In genomic region chr7:127954371-127954770, GRCh38 we compare ENCODE assay signal across 28 cellular contexts.
DNase-seq lines count a peak whose midpoint lies in the region; ATAC-seq and TF ChIP-seq lines count a peak whose summit lies in the region.
"Had no signal": no experiment of that assay in that cellular context is flagged by ENCODE, and none has a peak within 500 bp of the region (broad histone marks: within the 10 kb centered on the region; RNA-seq: fewer than 3 reads in every experiment).

No MANE protein-coding gene starts in this region.

- no peak overlapping the region for H3K9ac ChIP-seq in BLaER1
- no peak overlapping the region for H3K9ac ChIP-seq in mesenchymal stem cell (ENCODE audit: low read length)

- peak overlapping the region; percentile 90 for H3K4me2 ChIP-seq in BLaER1
- peak overlapping the region; percentile 16 for H3K4me2 ChIP-seq in mesenchymal stem cell (ENCODE audit: low read length, poor library complexity, severe bottlenecking)
- H3K4me2 ChIP-seq: A549 had no signal

- H2BK5ac ChIP-seq in mesenchymal stem cell (ENCODE audit: low read depth, low read length, poor library complexity, severe bottlenecking): no peak overlapping the region

- no peak overlapping the region for H3K4me3 Mint-ChIP-seq in natural killer cell
- no peak overlapping the region for H3K4me3 Mint-ChIP-seq in type B pancreatic cell
- H3K4me3 Mint-ChIP-seq: CD4-positive, alpha-beta memory T cell had no signal

- H3K36me3 Mint-ChIP-seq in natural killer cell (no peaks in the 10 kb centered on the region), type B pancreatic cell (peaks cover 2% of the 10 kb centered on the region)

- H3K9me3 Mint-ChIP-seq in natural killer cell (no peaks in the 10 kb centered on the region), type B pancreatic cell (no peaks in the 10 kb centered on the region)
- H3K9me3 Mint-ChIP-seq: CD4-positive, alpha-beta memory T cell had no signal

- no peak overlapping the region for H2BK15ac ChIP-seq in mesenchymal stem cell (ENCODE audit: low read depth, poor library complexity, severe bottlenecking)

- H4K20me1 ChIP-seq in BLaER1: no peaks in the 10 kb centered on the region

- H3K9me3 ChIP-seq in BLaER1 (no peaks in the 10 kb centered on the region), mesenchymal stem cell (ENCODE audit: control insufficient read depth, low read length) (no peaks in the 10 kb centered on the region)
- H3K9me3 ChIP-seq: A549, ascending aorta, colonic mucosa had no signal

- H3K4me1 Mint-ChIP-seq in natural killer cell: peaks cover 0 to 2% of the 10 kb centered on the region in 2 donors
- peaks cover 6% of the 10 kb centered on the region for H3K4me1 Mint-ChIP-seq in type B pancreatic cell (ENCODE audit: unreplicated experiment)

- H3K4me1 ChIP-seq in BLaER1: peaks cover 67% of the 10 kb centered on the region
- H3K4me1 ChIP-seq in mesenchymal stem cell (ENCODE audit: control insufficient read depth, insufficient read depth, low read depth, low read length): peaks cover 2% of the 10 kb centered on the region
- H3K4me1 ChIP-seq: A549, ascending aorta, colonic mucosa had no signal

- peak overlapping the region; percentile 73 for H3K27ac ChIP-seq in BLaER1
- no peak overlapping the region for H3K27ac ChIP-seq in mesenchymal stem cell (ENCODE audit: low read length, poor library complexity, severe bottlenecking)
- H3K27ac ChIP-seq: A549, ascending aorta, cardiac muscle cell, colonic mucosa, WERI-Rb-1 had no signal

- H3K27ac Mint-ChIP-seq in natural killer cell (no peak overlapping the region), type B pancreatic cell (no peak overlapping the region)

- H2BK120ac ChIP-seq in mesenchymal stem cell (ENCODE audit: low read depth, low read length): no peak overlapping the region

- H3K4me3 ChIP-seq in BLaER1: no peak overlapping the region
- H3K4me3 ChIP-seq in mesenchymal stem cell (ENCODE audit: insufficient read depth in 1 of 2, low read depth in 1 of 2, low read length in 2 of 2): no peak overlapping the region
- H3K4me3 ChIP-seq: A549, ascending aorta, cardiac muscle cell, colonic mucosa, K562 had no signal

- no peak overlapping the region for H3K4ac ChIP-seq in mesenchymal stem cell (ENCODE audit: low read depth in 1 of 2, low read length in 2 of 2)

- H2AK5ac ChIP-seq in mesenchymal stem cell (ENCODE audit: low read length, severe bottlenecking): no peak overlapping the region

- WGBS in mesenchymal stem cell: no CpG with 5 or more reads among the region's 2 CpGs

- DNase-seq in NCI-H1092 (lab: John Stamatoyannopoulos, UW) (peak; percentile 68), NCI-H446 (lab: John Stamatoyannopoulos, UW) (peak; percentile 51 to 52), mesenchymal stem cell (no peak), natural killer cell (no peak), T-helper 2 cell (no peak), type B pancreatic cell (ENCODE audit: extremely low spot score, unreplicated experiment) (no peak)
- DNase-seq: activated CD4-positive, alpha-beta T cell treated with anti-CD3 and anti-CD28 coated beads for 4 hours; activated effector memory CD4-positive, alpha-beta T cell treated with anti-CD3 and anti-CD28 coated beads, Interleukin-2, amount 50 U/mL, for 16 hours; CD4-positive, alpha-beta memory T cell; colonic mucosa; effector CD8-positive, alpha-beta T cell; H7; NCI-H1436; NCI-H2107; NCI-H526; posterior cingulate gyrus; right cardiac atrium; Right ventricle myocardium superior; stimulated activated CD4-positive, alpha-beta T cell treated with anti-CD3 and anti-CD28 coated beads, Interleukin-1b, Interleukin-23, amount 100 ng/mL, for 48 hours; stimulated activated naive CD8-positive, alpha-beta T cell treated with anti-CD3 and anti-CD28 coated beads, Interleukin-15, Interleukin-2, amounts not matched to agents 100 U/mL and 50 U/mL, for 24 hours; WERI-Rb-1 had no signal

- H3K36me3 ChIP-seq in BLaER1 (peaks cover 60% of the 10 kb centered on the region), mesenchymal stem cell (ENCODE audit: control insufficient read depth in 1 of 2, insufficient read depth in 2 of 2, low read depth in 1 of 2, low read length in 2 of 2) (peaks cover 0 to 20% of the 10 kb centered on the region in 2 experiments)
- H3K36me3 ChIP-seq: ascending aorta, cardiac muscle cell, colonic mucosa, WERI-Rb-1 had no signal

- H3K18ac ChIP-seq in mesenchymal stem cell (ENCODE audit: low read depth in 1 of 2, low read length in 2 of 2): no peak overlapping the region

- H4K8ac ChIP-seq in mesenchymal stem cell (ENCODE audit: low read length): no peak overlapping the region

- no peak overlapping the region for H3K23ac ChIP-seq in mesenchymal stem cell (ENCODE audit: low read length in 2 of 2)

- peaks cover 32% of the 10 kb centered on the region for H3K79me1 ChIP-seq in mesenchymal stem cell (replicated peaks; ENCODE audit: low read length, poor library complexity, severe bottlenecking)

- ATAC-seq in natural killer cell (no peak), GM18870 (IDR thresholded peaks at IDR 0.05; ENCODE audit: unreplicated experiment) (no peak)
- ATAC-seq: A549; K562; Panc1; right cardiac atrium; stimulated activated naive CD8-positive, alpha-beta T cell treated with anti-CD3 and anti-CD28 coated beads, Interleukin-15, Interleukin-2, amounts not matched to agents 100 U/mL and 50 U/mL, for 24 hours had no signal

- intact Hi-C loops in natural killer cell (cut with micrococcal nuclease): no loop called here

- H3K27me3 ChIP-seq in BLaER1 (no peaks in the 10 kb centered on the region), mesenchymal stem cell (ENCODE audit: control insufficient read depth in 1 of 2, insufficient read depth in 1 of 2, low read length in 2 of 2) (no peaks in the 10 kb centered on the region)
- H3K27me3 ChIP-seq: ascending aorta, cardiac muscle cell, colonic mucosa had no signal

- H4K91ac ChIP-seq in mesenchymal stem cell (ENCODE audit: low read length): no peak overlapping the region

- H2AFZ ChIP-seq in mesenchymal stem cell (ENCODE audit: low read depth, low read length): no peak overlapping the region

- H3K27me3 Mint-ChIP-seq in natural killer cell (ENCODE audit: low read depth in 2 of 2) (no peaks in the 10 kb centered on the region), type B pancreatic cell (no peaks in the 10 kb centered on the region)
- H3K27me3 Mint-ChIP-seq: CD4-positive, alpha-beta memory T cell had no signal

- TF ChIP-seq CTCF in natural killer cell (IDR thresholded peaks at IDR 0.05) (no peak), type B pancreatic cell (conservative IDR thresholded peaks at IDR 0.05) (no peak)

- H3K14ac ChIP-seq in mesenchymal stem cell (ENCODE audit: low read length in 2 of 2): no peak overlapping the region

- H2BK12ac ChIP-seq in mesenchymal stem cell (ENCODE audit: low read length in 2 of 2): no peak overlapping the region

Comparison
In these comparisons a context has a peak if more than half of its experiments do, and no peak if none do; other contexts are left out.
1. DNase-seq: peak in NCI-H1092 (single experiment) and NCI-H446 (2 of 2); none in mesenchymal stem cell (single experiment), natural killer cell (single experiment), T-helper 2 cell (0 of 5) and type B pancreatic cell (single experiment).